In genomic region chr16:82082543-82083244, GRCh38 we compare ENCODE assay signal across 1 cellular context.
A peak's percentile ranks its signal among the peaks of the same experiment; 100 is the strongest.
TF ChIP-seq lines count a peak whose summit lies in the region.

No MANE protein-coding gene starts in this region.

TF ChIP-seq in HepG2, 621 proteins besides CTCF, POLR2A, EP300 and RAD21 (continued from another document and continues in another):
- TF ChIP-seq POGZ (CRISPR knock-in tag; IDR thresholded peaks at IDR 0.05) (peak; percentile 75), ZMYM3 (CRISPR knock-in tag; IDR thresholded peaks at IDR 0.05) (no peak), FOXA3 (CRISPR knock-in tag; IDR thresholded peaks at IDR 0.05) (peak; percentile 98), ZNF709 (CRISPR knock-in tag; IDR thresholded peaks at IDR 0.05) (no peak), MIER2 (CRISPR knock-in tag; IDR thresholded peaks at IDR 0.05) (peak; percentile 61; the same call in 1 of the 2 replicates), ZNF275 (CRISPR knock-in tag; IDR thresholded peaks at IDR 0.05; ENCODE audit: borderline replicate concordance) (0 out of 2 replicates have a peak, but pooled peaks have one; percentile 64), ZNF737 (CRISPR knock-in tag; IDR thresholded peaks at IDR 0.05; ENCODE audit: borderline replicate concordance) (no peak), SMC3 (IDR thresholded peaks at IDR 0.05; ENCODE audit: low read length) (no peak), ZKSCAN5 (CRISPR knock-in tag; IDR thresholded peaks at IDR 0.05) (no peak), BRD4 (CRISPR knock-in tag; IDR thresholded peaks at IDR 0.05) (no peak), ZFP36 (IDR thresholded peaks at IDR 0.05; ENCODE audit: borderline replicate concordance, low read depth, low read length, partially characterized antibody) (no peak), ZSCAN20 (CRISPR knock-in tag; IDR thresholded peaks at IDR 0.05; ENCODE audit: borderline replicate concordance) (no peak), ZNF567 (CRISPR knock-in tag; IDR thresholded peaks at IDR 0.05; ENCODE audit: borderline replicate concordance) (no peak), HIC2 (CRISPR knock-in tag; IDR thresholded peaks at IDR 0.05; ENCODE audit: low read depth) (no peak), ZNF281 (CRISPR knock-in tag; IDR thresholded peaks at IDR 0.05; ENCODE audit: borderline replicate concordance) (peak; percentile 74; the same call in 1 of the 2 replicates), ZNF780A (CRISPR knock-in tag; IDR thresholded peaks at IDR 0.05) (no peak), ZSCAN12 (CRISPR knock-in tag; IDR thresholded peaks at IDR 0.05) (no peak), KDM1A (CRISPR knock-in tag; IDR thresholded peaks at IDR 0.05) (peak; percentile 93; the same call in 1 of the 2 replicates), NR2F1 (CRISPR knock-in tag; IDR thresholded peaks at IDR 0.05) (peak; percentile 95 to 99), ZBTB8A (CRISPR knock-in tag; IDR thresholded peaks at IDR 0.05; ENCODE audit: borderline replicate concordance, low read depth) (no peak), ZBTB43 (CRISPR knock-in tag; conservative IDR thresholded peaks at IDR 0.05) (peak; percentile 72; the same call in 1 of the 2 replicates), ZNF3 (CRISPR knock-in tag; IDR thresholded peaks at IDR 0.05) (no peak), KAT8 (CRISPR knock-in tag; IDR thresholded peaks at IDR 0.05) (peak; percentile 81), MXD1 (CRISPR knock-in tag; IDR thresholded peaks at IDR 0.05) (no peak), HMGXB4 (CRISPR knock-in tag; IDR thresholded peaks at IDR 0.05; ENCODE audit: borderline replicate concordance in 1 of 2, low read depth in 1 of 2) (0 out of 4 replicates have a peak, but pooled peaks of 1 of the 2 experiments have one; percentile 29), YEATS4 (CRISPR knock-in tag; IDR thresholded peaks at IDR 0.05; ENCODE audit: borderline replicate concordance) (peak; percentile 40; the same call in 1 of the 2 replicates), IKZF5 (CRISPR knock-in tag; IDR thresholded peaks at IDR 0.05) (peak; percentile 89), RFXANK (CRISPR knock-in tag; IDR thresholded peaks at IDR 0.05) (no peak; the same call in 1 of the 2 replicates), ATM (IDR thresholded peaks at IDR 0.05; ENCODE audit: borderline replicate concordance) (no peak), KLF12 (CRISPR knock-in tag; IDR thresholded peaks at IDR 0.05; ENCODE audit: borderline replicate concordance) (peak; percentile 24; the same call in 1 of the 2 replicates), ZNF607 (CRISPR knock-in tag; IDR thresholded peaks at IDR 0.05; ENCODE audit: borderline replicate concordance) (no peak), ZNF646 (CRISPR knock-in tag; IDR thresholded peaks at IDR 0.05) (no peak), ZNF430 (CRISPR knock-in tag; IDR thresholded peaks at IDR 0.05) (0 out of 2 replicates have a peak, but pooled peaks have one; percentile 30), SMARCC2 (IDR thresholded peaks at IDR 0.05) (peak; percentile 89), ZNF670 (CRISPR knock-in tag; IDR thresholded peaks at IDR 0.05; ENCODE audit: borderline replicate concordance) (0 out of 2 replicates have a peak, but pooled peaks have one; percentile 36), CC2D1A (CRISPR knock-in tag; IDR thresholded peaks at IDR 0.05) (no peak), PLRG1 (conservative IDR thresholded peaks at IDR 0.05) (no peak), ZNF879 (CRISPR knock-in tag; IDR thresholded peaks at IDR 0.05) (no peak), ZFP36L1 (CRISPR knock-in tag; IDR thresholded peaks at IDR 0.05) (peak; percentile 89; the same call in 1 of the 2 replicates), POLR2G (IDR thresholded peaks at IDR 0.05; ENCODE audit: low read depth, low read length) (no peak), ZNF543 (CRISPR knock-in tag; IDR thresholded peaks at IDR 0.05) (no peak), ZSCAN31 (CRISPR knock-in tag; IDR thresholded peaks at IDR 0.05; ENCODE audit: low read depth) (no peak), ZSCAN29 (CRISPR knock-in tag; conservative IDR thresholded peaks at IDR 0.05) (no peak), GPN1 (CRISPR knock-in tag; IDR thresholded peaks at IDR 0.05; ENCODE audit: borderline replicate concordance) (no peak), CREBL2 (CRISPR knock-in tag; IDR thresholded peaks at IDR 0.05; ENCODE audit: borderline replicate concordance) (no peak), ZNF639 (CRISPR knock-in tag; conservative IDR thresholded peaks at IDR 0.05) (peak; percentile 44; the same call in 1 of the 2 replicates), PCBP1 (IDR thresholded peaks at IDR 0.05; ENCODE audit: borderline replicate concordance, low read depth, low read length) (no peak), ATAD3A (CRISPR knock-in tag; IDR thresholded peaks at IDR 0.05) (no peak), PAX8 (CRISPR knock-in tag; IDR thresholded peaks at IDR 0.05; ENCODE audit: borderline replicate concordance) (no peak)
